Comparison of ENCODE assay signal across 12 cellular contexts in genomic region chr12:54414191-54414525, GRCh38. TPM values are rescaled to one million over a fixed set of nuclear protein-coding genes. Genes with fewer than 3 reads are reported as not detected.
DNase-seq lines count a peak whose midpoint lies in the region; ATAC-seq and TF ChIP-seq lines count a peak whose summit lies in the region.
"Had no signal": no experiment of that assay in that cellular context is flagged by ENCODE, and none has a peak within 500 bp of the region (broad histone marks: within the 10 kb centered on the region; RNA-seq: fewer than 3 reads in every experiment).

No MANE protein-coding gene starts in this region.

- H3K36me3 Mint-ChIP-seq in activated naive CD8-positive, alpha-beta T cell treated with anti-CD3 and anti-CD28 coated beads, Interleukin-2, amount 50 U/mL, for 24 hours (ENCODE audit: low read depth): peaks cover 8% of the 10 kb centered on the region

- peak overlapping the region; percentile 60 for H3K4me3 Mint-ChIP-seq in activated naive CD8-positive, alpha-beta T cell treated with anti-CD3 and anti-CD28 coated beads, Interleukin-2, amount 50 U/mL, for 24 hours

- H3K27ac Mint-ChIP-seq in activated naive CD8-positive, alpha-beta T cell treated with anti-CD3 and anti-CD28 coated beads, Interleukin-2, amount 50 U/mL, for 24 hours: peak overlapping the region; percentile 81

- no peaks in the 10 kb centered on the region for H3K27me3 Mint-ChIP-seq in activated naive CD8-positive, alpha-beta T cell treated with anti-CD3 and anti-CD28 coated beads, Interleukin-2, amount 50 U/mL, for 24 hours

- intact Hi-C loops in heart left ventricle (cut with DNase I): no loop called here
- intact Hi-C loops in left cardiac atrium (cut with DNase I): no loop called here
- intact Hi-C loops in transverse colon (cut with DNase I; ENCODE audit: low total_unique reads): no loop called here

- peaks cover 66% of the 10 kb centered on the region for H3K4me1 Mint-ChIP-seq in activated naive CD8-positive, alpha-beta T cell treated with anti-CD3 and anti-CD28 coated beads, Interleukin-2, amount 50 U/mL, for 24 hours

- H3K27me3 ChIP-seq in heart left ventricle (no peaks in the 10 kb centered on the region), mucosa of stomach (ENCODE audit: control insufficient read depth, insufficient read depth, low read length) (peaks cover 15% of the 10 kb centered on the region), transverse colon (peaks cover 26% of the 10 kb centered on the region)

- ATAC-seq in heart left ventricle (no peak), left cardiac atrium (no peak)
- no peak for ATAC-seq in activated naive CD8-positive, alpha-beta T cell treated with anti-CD3 and anti-CD28 coated beads, Interleukin-2, amount 50 U/mL, for 24 hours
- ATAC-seq: K562 had no signal

- peak in 1 of 5 donors; percentile 25 for DNase-seq in heart left ventricle
- no peak for DNase-seq in left cardiac atrium
- DNase-seq in activated naive CD8-positive, alpha-beta T cell treated with anti-CD3 and anti-CD28 coated beads, Interleukin-2, amount 50 U/mL, for 24 hours: no peak
- DNase-seq in transverse colon: no peak
- DNase-seq in activated CD4-positive, CD25-positive, alpha-beta regulatory T cell (lab: John Stamatoyannopoulos, UW): no peak
- DNase-seq in AML-193 (lab: John Stamatoyannopoulos, UW): no peak
- DNase-seq in kidney tubule cell (ENCODE audit: low spot score): no peak
- DNase-seq: islet precursor cell, NCI-H226, small intestine had no signal

- no peaks in the 10 kb centered on the region for H3K9me3 ChIP-seq in heart left ventricle
- H3K9me3 ChIP-seq in mucosa of stomach (ENCODE audit: control insufficient read depth, low read length): no peaks in the 10 kb centered on the region
- H3K9me3 ChIP-seq in transverse colon: no peaks in the 10 kb centered on the region

- no peaks in the 10 kb centered on the region for H3K9me3 Mint-ChIP-seq in activated naive CD8-positive, alpha-beta T cell treated with anti-CD3 and anti-CD28 coated beads, Interleukin-2, amount 50 U/mL, for 24 hours

- H3K4me1 ChIP-seq in heart left ventricle (peaks cover 14 to 86% (median 70%) of the 10 kb centered on the region in 12 donors), mucosa of stomach (ENCODE audit: control insufficient read depth, insufficient read depth, low read length) (peaks cover 26% of the 10 kb centered on the region), transverse colon (peaks cover 22 to 70% (median 37%) of the 10 kb centered on the region in 4 donors)

- H3K27ac ChIP-seq in heart left ventricle: peak overlapping the region; percentile 55 to 99 (median 85)
- peak overlapping the region; percentile 75 to 97 (median 88) for H3K27ac ChIP-seq in transverse colon

- TF ChIP-seq CTCF in heart left ventricle (IDR thresholded peaks at IDR 0.05): no peak
- TF ChIP-seq CTCF in transverse colon (IDR thresholded peaks at IDR 0.05): no peak

- TF ChIP-seq EP300 in transverse colon (IDR thresholded peaks at IDR 0.05; ENCODE audit: low read depth): no peak

- WGBS in heart left ventricle, 4 donors: 48 to 61% (median 55%) methylated on average over 3 of the region's 3 CpGs
- WGBS in transverse colon (ENCODE audit: low coverage in 1 of 2), 2 donors: 75 to 83% methylated on average over 2 to 3 of the region's 3 CpGs

- in situ Hi-C loops in transverse colon (cut with MboI; ENCODE audit: low pct_ligation_motif_present in 1 of 4, low pct_unique_long_range_greater_than_20kb in 1 of 4, low sequenced_read_pairs in 3 of 4): no loop called here

- H3K4me3 ChIP-seq in heart left ventricle (peak overlapping the region in 8 of 12 donors; percentile 13 to 37 (median 28)), mucosa of stomach (ENCODE audit: low read length) (no peak overlapping the region), transverse colon (peak overlapping the region in 3 of 4 donors; percentile 1 to 98 (median 17))
- H3K4me3 ChIP-seq: K562 had no signal

- TF ChIP-seq POLR2A in heart left ventricle (IDR thresholded peaks at IDR 0.05): no peak
- TF ChIP-seq POLR2A in transverse colon (IDR thresholded peaks at IDR 0.05): no peak

- peaks cover 0 to 30% (median 23%) of the 10 kb centered on the region in 9 donors for H3K36me3 ChIP-seq in heart left ventricle
- no peaks in the 10 kb centered on the region for H3K36me3 ChIP-seq in mucosa of stomach (ENCODE audit: control insufficient read depth, insufficient read depth, low read length)
- no peaks in the 10 kb centered on the region for H3K36me3 ChIP-seq in transverse colon

- peak overlapping the region; percentile 37 for H3K9ac ChIP-seq in mucosa of stomach (ENCODE audit: low read length)

RNA-seq across cellular contexts. Expression of gene ITGA5, which starts 4.9 kb away (rescaled TPM):
- total RNA-seq in heart left ventricle (100 to 1,000 TPM in 2 of 9 donors, 10 to 100 TPM in 7; 41.6 to 128 (median 55.0) TPM), left cardiac atrium (100 to 1,000 TPM in 1 of 2 donors, 10 to 100 TPM in 1; 45.7 to 133 TPM), transverse colon (100 to 1,000 TPM in 1 of 4 donors, 10 to 100 TPM in 3; 37.7 to 217 (median 73.0) TPM)
- 100 to 1,000 TPM in 1 of 2 donors, 10 to 100 TPM in 1; 33.2 to 301 TPM for polyA plus RNA-seq in heart left ventricle

RNA-seq across cellular contexts. Expression of gene ZNF385A, which starts 29.6 kb away (rescaled TPM):
- total RNA-seq in heart left ventricle (10 to 100 TPM in 4 of 9 donors, 1 to 10 TPM in 5; 3.6 to 22.7 (median 6.7) TPM), left cardiac atrium (10 to 100 TPM; 20.4 to 24.2 TPM), transverse colon (10 to 100 TPM in 1 of 4 donors, 1 to 10 TPM in 3; 1.9 to 17.5 (median 5.7) TPM)
- polyA plus RNA-seq in heart left ventricle: 1 to 10 TPM; 5.3 TPM

RNA-seq across cellular contexts. Expression of gene GPR84, which starts 49.9 kb away (rescaled TPM):
- 1 to 10 TPM in 2 of 9 donors, under 1 TPM in 2, not detected in 5; 0.21 to 4.4 (median 0.94) TPM for total RNA-seq in heart left ventricle
- under 1 TPM in 1 of 2 donors, not detected in 1; 0.37 TPM for polyA plus RNA-seq in heart left ventricle
- under 1 TPM; 0.29 to 0.55 TPM for total RNA-seq in left cardiac atrium
- not detected for total RNA-seq in transverse colon

RNA-seq across cellular contexts. Expression of gene GTSF1, which starts 59.2 kb away (rescaled TPM):
- total RNA-seq in heart left ventricle: 1 to 10 TPM in 1 of 9 donors, not detected in 8; 1.2 TPM
- under 1 TPM in 1 of 2 donors, not detected in 1; 0.39 TPM for polyA plus RNA-seq in heart left ventricle
- 1 to 10 TPM in 1 of 2 donors, not detected in 1; 1.0 TPM for total RNA-seq in left cardiac atrium
- not detected for total RNA-seq in transverse colon
